ENCODE assay signal across 8 cellular contexts in genomic region chr17:80364091-80364691, GRCh38. TPM values are rescaled to one million over a fixed set of nuclear protein-coding genes. Genes with fewer than 3 reads are reported as not detected.
DNase-seq lines count a peak whose midpoint lies in the region; ATAC-seq, FAIRE-seq and TF ChIP-seq lines count a peak whose summit lies in the region.

No MANE protein-coding gene starts in this region.

- no peak for TF ChIP-seq POLR2A in NB4 (IDR thresholded peaks at IDR 0.05; ENCODE audit: extremely low read depth, insufficient read length)

- DNase-seq in NB4 (ENCODE audit: low read depth), result peak; percentile 52
- DNase-seq in bronchial epithelial cell (ENCODE audit: low read depth), result peak; percentile 30
- DNase-seq in nephron progenitor cell, result peak; percentile 53
- no peak for DNase-seq in NK-92 (lab: John Stamatoyannopoulos, UW; ENCODE audit: unreplicated experiment)
- DNase-seq in cerebellar nuclear complex (lab: John Stamatoyannopoulos, UW), result no peak

- FAIRE-seq in bronchial epithelial cell (lab: Jason Lieb, UNC), result no peak

- TF ChIP-seq CTCF in GM12873 (IDR thresholded peaks at IDR 0.05; ENCODE audit: insufficient read depth, low read depth, low read length, missing control alignments) (peak; percentile 31), NB4 (IDR thresholded peaks at IDR 0.05; ENCODE audit: low read depth, low read length) (peak; percentile 55), bronchial epithelial cell (IDR thresholded peaks at IDR 0.05; ENCODE audit: insufficient read depth, low read length, severe bottlenecking) (peak; percentile 54), nephron progenitor cell (IDR thresholded peaks at IDR 0.05) (peak; percentile 46)

- H3K4me3 ChIP-seq in NB4 (ENCODE audit: low read depth, low read length), result no peak overlapping the region
- no peak overlapping the region for H3K4me3 ChIP-seq in bronchial epithelial cell (ENCODE audit: low read depth, low read length)

- H3K27me3 ChIP-seq in bronchial epithelial cell (ENCODE audit: control insufficient read depth, insufficient read depth, low read length), result no peaks in the 10 kb centered on the region

- peaks cover 15% of the 10 kb centered on the region for H3K4me1 Mint-ChIP-seq in nephron progenitor cell

- peak overlapping the region; percentile 61 for H3K27ac Mint-ChIP-seq in nephron progenitor cell

- H3K36me3 Mint-ChIP-seq in nephron progenitor cell (ENCODE audit: low read depth), result peaks cover 36% of the 10 kb centered on the region

- no peaks in the 10 kb centered on the region for H3K27me3 Mint-ChIP-seq in nephron progenitor cell (ENCODE audit: low read depth, poor library complexity)

- ATAC-seq in HG02938 (IDR thresholded peaks at IDR 0.05; ENCODE audit: unreplicated experiment), result no peak
- no peak for ATAC-seq in GM19452 (IDR thresholded peaks at IDR 0.05; ENCODE audit: unreplicated experiment)

- no peaks in the 10 kb centered on the region for H3K9me3 Mint-ChIP-seq in nephron progenitor cell

- H3K36me3 ChIP-seq in bronchial epithelial cell (ENCODE audit: control insufficient read depth, insufficient read depth, low read length), result peaks cover 44% of the 10 kb centered on the region

- no peak overlapping the region for H3K4me3 Mint-ChIP-seq in nephron progenitor cell

RNA-seq across cellular contexts. Expression of gene ENDOV, which starts 50.8 kb away (rescaled TPM):
- total RNA-seq in bronchial epithelial cell, result 19.5 and 20.6 TPM in 2 replicates

Comparison
In these comparisons a context has a peak if more than half of its experiments do, and no peak if none do; other contexts are left out.
1. DNase-seq: peak in NB4 (single experiment), bronchial epithelial cell (single experiment) and nephron progenitor cell (single experiment); none in NK-92 (single experiment) and cerebellar nuclear complex (0 of 2).
2. Peak in every context shown above with its lines, with median percentiles within 50 percentile points of each other: CTCF ChIP-seq.